ENCODE assay signal across 8 cellular contexts in the genomic region with DNA sequence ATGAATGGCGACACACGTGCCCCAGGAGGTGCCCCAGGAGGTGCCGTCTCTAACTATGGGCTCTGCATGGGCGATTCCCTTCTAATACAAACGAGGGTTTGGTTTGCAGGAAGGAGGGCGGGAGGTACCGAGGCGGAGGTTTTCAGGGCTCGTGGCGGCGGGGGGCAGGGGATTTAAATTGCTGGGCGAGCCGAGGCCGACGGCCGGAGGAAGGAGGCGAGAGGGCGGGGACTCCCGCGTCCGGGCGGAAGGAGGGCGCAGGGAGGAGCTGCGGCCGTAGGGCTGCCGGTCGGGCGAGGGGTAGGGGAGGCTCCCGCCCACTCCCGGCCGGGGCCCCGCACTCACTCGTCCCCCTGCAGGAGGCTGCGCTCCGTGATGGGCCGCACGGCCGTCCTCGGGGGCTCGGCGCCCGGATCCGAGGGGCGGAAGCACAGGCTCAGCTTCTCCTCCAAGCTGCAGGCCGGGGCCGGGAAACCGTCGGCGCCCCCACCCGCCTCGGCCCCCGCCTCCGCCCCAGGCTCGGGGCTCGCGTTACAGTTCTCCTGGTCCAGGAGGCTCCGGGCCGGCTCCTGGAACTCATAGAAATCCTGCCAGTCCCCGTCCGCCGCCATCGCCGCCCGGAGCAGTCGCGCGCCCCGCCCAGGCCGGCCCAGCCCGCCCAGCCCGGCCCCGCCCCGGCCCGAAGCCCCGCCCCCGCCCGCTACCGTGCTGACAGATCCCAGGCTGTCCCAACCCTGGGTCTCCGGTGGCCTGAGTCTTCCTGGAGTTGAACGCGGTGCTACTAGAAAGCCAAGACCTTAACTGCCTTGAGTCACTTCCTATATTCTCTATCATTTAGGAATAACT. TPM values are rescaled to one million over a fixed set of nuclear protein-coding genes. Genes with fewer than 3 reads are reported as not detected.
DNase-seq lines count a peak whose midpoint lies in the region; TF ChIP-seq lines count a peak whose summit lies in the region.

A gene with protein sequence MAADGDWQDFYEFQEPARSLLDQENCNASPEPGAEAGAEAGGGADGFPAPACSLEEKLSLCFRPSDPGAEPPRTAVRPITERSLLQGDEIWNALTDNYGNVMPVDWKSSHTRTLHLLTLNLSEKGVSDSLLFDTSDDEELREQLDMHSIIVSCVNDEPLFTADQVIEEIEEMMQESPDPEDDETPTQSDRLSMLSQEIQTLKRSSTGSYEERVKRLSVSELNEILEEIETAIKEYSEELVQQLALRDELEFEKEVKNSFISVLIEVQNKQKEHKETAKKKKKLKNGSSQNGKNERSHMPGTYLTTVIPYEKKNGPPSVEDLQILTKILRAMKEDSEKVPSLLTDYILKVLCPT (minus strand): TSS at position 637 of the 846 bp plus-strand sequence. CDS start 26 bp downstream, at position 611.

- CTCF ChIA-PET in SK-N-SH (lab: Yijun Ruan, JAX): interaction anchor here (1.2 kb wide), 1 partner anchor 35 kb away, joined by 4 read pairs; no protein-coding TSS in a partner anchor

- peaks cover 32% of the 10 kb centered on the region for H4K20me1 ChIP-seq in SK-N-SH (ENCODE audit: insufficient read depth)

- POLR2A ChIA-PET in SK-N-SH (lab: Yijun Ruan, JAX): interaction anchor here (0.6 kb wide), 1 partner anchor 10 kb away, joined by 4 read pairs; no protein-coding TSS in a partner anchor

- H3K4me2 ChIP-seq in SK-N-SH: peak within 1 kb of the TSS; percentile 91

- peak within 1 kb of the TSS; percentile 73 for H3K27ac Mint-ChIP-seq in activated naive CD4-positive, alpha-beta T cell treated with anti-CD3 and anti-CD28 coated beads, Interleukin-2, amount 50 U/mL, for 24 hours

- H3K9me3 ChIP-seq in SK-N-SH: no peaks in the 10 kb centered on the region

- no peaks in the 10 kb centered on the region for H3K27me3 Mint-ChIP-seq in activated naive CD4-positive, alpha-beta T cell treated with anti-CD3 and anti-CD28 coated beads, Interleukin-2, amount 50 U/mL, for 24 hours

- DNase-seq in G401 (ENCODE audit: low spot score): peak; percentile 70
- DNase-seq in H4 (ENCODE audit: low spot score): peak; percentile 11
- peak; percentile 70 for DNase-seq in LHCN-M2 (ENCODE audit: low read depth)
- peak; percentile 96 for DNase-seq in SK-N-SH
- DNase-seq in globus pallidus (ENCODE audit: low spot score): peak; percentile 78
- peak; percentile 74 for DNase-seq in occipital lobe (lab: John Stamatoyannopoulos, UW)

- peaks cover 6% of the 10 kb centered on the region for H3F3A ChIP-seq in SK-N-SH (replicated peaks; ENCODE audit: insufficient read depth)

- no peaks in the 10 kb centered on the region for H3K9me2 ChIP-seq in SK-N-SH

- no peaks in the 10 kb centered on the region for H3K27me3 ChIP-seq in SK-N-SH (ENCODE audit: insufficient read depth)

- peak within 1 kb of the TSS; percentile 82 for H2AFZ ChIP-seq in SK-N-SH (ENCODE audit: low read depth)

- H3K4me1 Mint-ChIP-seq in activated naive CD4-positive, alpha-beta T cell treated with anti-CD3 and anti-CD28 coated beads, Interleukin-2, amount 50 U/mL, for 24 hours: peaks cover 34% of the 10 kb centered on the region

- H3K4me3 Mint-ChIP-seq in activated naive CD4-positive, alpha-beta T cell treated with anti-CD3 and anti-CD28 coated beads, Interleukin-2, amount 50 U/mL, for 24 hours: peak within 1 kb of the TSS; percentile 98

- H3K36me3 Mint-ChIP-seq in activated naive CD4-positive, alpha-beta T cell treated with anti-CD3 and anti-CD28 coated beads, Interleukin-2, amount 50 U/mL, for 24 hours: peaks cover 4% of the 10 kb centered on the region

- in situ Hi-C loops in G401 (cut with HindIII; ENCODE audit: low sequenced_read_pairs): no loop called here

- H3K79me2 ChIP-seq in SK-N-SH (ENCODE audit: insufficient read depth): peaks cover 49% of the 10 kb centered on the region

- peak within 1 kb of the TSS; percentile 88 to 98 for H3K4me3 ChIP-seq in SK-N-SH (ENCODE audit: low read depth in 2 of 2, low read length in 1 of 2)

- no peaks in the 10 kb centered on the region for H3K9me3 Mint-ChIP-seq in activated naive CD4-positive, alpha-beta T cell treated with anti-CD3 and anti-CD28 coated beads, Interleukin-2, amount 50 U/mL, for 24 hours

- no peak for TF ChIP-seq CTCF in SK-N-SH (IDR thresholded peaks at IDR 0.05)

- H3K36me3 ChIP-seq in SK-N-SH (replicated peaks in 1 of 2; ENCODE audit: control insufficient read depth in 1 of 2, insufficient read depth in 2 of 2, low read length in 1 of 2): peaks cover 3 to 14% of the 10 kb centered on the region in 2 experiments

- H3K4me1 ChIP-seq in SK-N-SH (ENCODE audit: control insufficient read depth in 1 of 2, insufficient read depth in 2 of 2, low read depth in 1 of 2, low read length in 1 of 2): peaks cover 12 to 20% of the 10 kb centered on the region in 2 experiments; a peak in 3 of 4 replicates

- peak within 1 kb of the TSS; percentile 77 for H3K9ac ChIP-seq in SK-N-SH

- TF ChIP-seq EP300 in SK-N-SH (IDR thresholded peaks at IDR 0.05; ENCODE audit: borderline replicate concordance in 1 of 2, low read depth in 1 of 2, low read length in 1 of 2): no peak

- WGBS in SK-N-SH (ENCODE audit: low lambda C conversion rate): 1% methylated on average over 40 of the region's 81 CpGs

- H3K27ac ChIP-seq in SK-N-SH (ENCODE audit: low read depth in 2 of 2, low read length in 1 of 2): peak within 1 kb of the TSS; percentile 68 to 92
- H3K27ac ChIP-seq in temporal lobe (ENCODE audit: low read depth, low read length): peak within 1 kb of the TSS; percentile 56

- TF ChIP-seq RAD21 in SK-N-SH (IDR thresholded peaks at IDR 0.05; ENCODE audit: low read length): no peak

TF ChIP-seq in SK-N-SH, 30 proteins besides CTCF, POLR2A, EP300 and RAD21 (continues in another document):
- TF ChIP-seq FOXJ3 (CRISPR knock-in tag; IDR thresholded peaks at IDR 0.05) (no peak), SIN3A (IDR thresholded peaks at IDR 0.05; ENCODE audit: borderline replicate concordance, low read depth, low read length) (peak; percentile 87; the same call in 1 of the 2 replicates), ELF1 (IDR thresholded peaks at IDR 0.05) (peak; percentile 50), MXI1 (IDR thresholded peaks at IDR 0.05; ENCODE audit: low read depth, low read length) (peak; percentile 96), TCF12 (IDR thresholded peaks at IDR 0.05) (no peak), CHD2 (IDR thresholded peaks at IDR 0.05; ENCODE audit: low read length, partially characterized antibody) (peak; percentile 37), YY1 (IDR thresholded peaks at IDR 0.05; ENCODE audit: low read depth) (peak; percentile 49; the same call in 1 of the 2 replicates), USF1 (IDR thresholded peaks at IDR 0.05; ENCODE audit: borderline replicate concordance, low read depth) (no peak), GABPA (IDR thresholded peaks at IDR 0.05; ENCODE audit: low read depth) (peak; percentile 38; the same call in 1 of the 2 replicates)
- TF ChIP-seq, protein P1, sequence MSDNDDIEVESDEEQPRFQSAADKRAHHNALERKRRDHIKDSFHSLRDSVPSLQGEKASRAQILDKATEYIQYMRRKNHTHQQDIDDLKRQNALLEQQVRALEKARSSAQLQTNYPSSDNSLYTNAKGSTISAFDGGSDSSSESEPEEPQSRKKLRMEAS (IDR thresholded peaks at IDR 0.05; ENCODE audit: low read depth): peak; percentile 88
- TF ChIP-seq, protein P2, sequence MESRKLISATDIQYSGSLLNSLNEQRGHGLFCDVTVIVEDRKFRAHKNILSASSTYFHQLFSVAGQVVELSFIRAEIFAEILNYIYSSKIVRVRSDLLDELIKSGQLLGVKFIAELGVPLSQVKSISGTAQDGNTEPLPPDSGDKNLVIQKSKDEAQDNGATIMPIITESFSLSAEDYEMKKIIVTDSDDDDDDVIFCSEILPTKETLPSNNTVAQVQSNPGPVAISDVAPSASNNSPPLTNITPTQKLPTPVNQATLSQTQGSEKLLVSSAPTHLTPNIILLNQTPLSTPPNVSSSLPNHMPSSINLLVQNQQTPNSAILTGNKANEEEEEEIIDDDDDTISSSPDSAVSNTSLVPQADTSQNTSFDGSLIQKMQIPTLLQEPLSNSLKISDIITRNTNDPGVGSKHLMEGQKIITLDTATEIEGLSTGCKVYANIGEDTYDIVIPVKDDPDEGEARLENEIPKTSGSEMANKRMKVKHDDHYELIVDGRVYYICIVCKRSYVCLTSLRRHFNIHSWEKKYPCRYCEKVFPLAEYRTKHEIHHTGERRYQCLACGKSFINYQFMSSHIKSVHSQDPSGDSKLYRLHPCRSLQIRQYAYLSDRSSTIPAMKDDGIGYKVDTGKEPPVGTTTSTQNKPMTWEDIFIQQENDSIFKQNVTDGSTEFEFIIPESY (IDR thresholded peaks at IDR 0.05; ENCODE audit: borderline replicate concordance, low read depth): no peak

RNA-seq across cellular contexts. Expression of the gene that starts here (rescaled TPM):
- 52.8 and 66.7 TPM in 2 replicates for total RNA-seq in G401 (2014; rRNA removed; shearing (Covaris generic))
- 17.7 and 26.5 TPM in 2 replicates for total RNA-seq in H4 (2014; rRNA removed; shearing (Covaris generic))
- total RNA-seq in LHCN-M2 (2014; rRNA removed) (104 and 126 TPM in 2 replicates), occipital lobe (54.3 TPM), temporal lobe (50.6 TPM)
- 94.8 TPM for polyA plus RNA-seq in LHCN-M2 (2012)
- polyA plus RNA-seq in SK-N-SH (2012; rRNA removed): 37.2 and 41.4 TPM in 2 replicates
- polyA plus RNA-seq in SK-N-SH (2012; cell fraction: cytosol; rRNA removed): 51.6 and 77.8 TPM in 2 replicates
- 19.8 and 34.0 TPM in 2 replicates for polyA plus RNA-seq in SK-N-SH (2012; cell fraction: nucleus; rRNA removed)

Comparison
In these comparisons a context has a peak if more than half of its experiments do, and no peak if none do; other contexts are left out.
1. Peak in every context shown above with its lines: DNase-seq, H3K4me3 ChIP-seq and H3K27ac ChIP-seq.
2. DNase-seq: peak in every context shown above with its lines; median percentile 96 in SK-N-SH; 78 in globus pallidus; 74 in occipital lobe; 70 in G401; 70 in LHCN-M2; 11 in H4.